ENCODE assay signal across 9 cellular contexts in genomic region chr2:28445448-28446258, GRCh38. TPM values are rescaled to one million over a fixed set of nuclear protein-coding genes. Genes with fewer than 3 reads are reported as not detected.
DNase-seq lines count a peak whose midpoint lies in the region; ATAC-seq and TF ChIP-seq lines count a peak whose summit lies in the region.
"Had no signal": no experiment of that assay in that cellular context is flagged by ENCODE, and none has a peak within 500 bp of the region (broad histone marks: within the 10 kb centered on the region; RNA-seq: fewer than 3 reads in every experiment).

No MANE protein-coding gene starts in this region.

- ATAC-seq in GM18498 (IDR thresholded peaks at IDR 0.05; ENCODE audit: unreplicated experiment) (no peak), GM18870 (IDR thresholded peaks at IDR 0.05; ENCODE audit: unreplicated experiment) (no peak)

- no peaks in the 10 kb centered on the region for H3K9me3 ChIP-seq in SK-N-SH
- no peaks in the 10 kb centered on the region for H3K9me3 ChIP-seq in BE2C

- H3K4me3 Mint-ChIP-seq in Calu3 (ENCODE audit: low read depth, unreplicated experiment), result no peak overlapping the region
- H3K4me3 Mint-ChIP-seq: H9 had no signal

- no peaks in the 10 kb centered on the region for H3K36me3 Mint-ChIP-seq in Calu3 (ENCODE audit: insufficient read depth, unreplicated experiment)

- H3K27ac ChIP-seq in SK-N-SH (ENCODE audit: low read depth in 2 of 2, low read length in 1 of 2) (peak overlapping the region in 1 of 2 experiments; percentile 73; a peak in 2 of 4 replicates), epithelial cell of prostate (peak overlapping the region; percentile 80)

- H3F3A ChIP-seq in SK-N-SH (replicated peaks; ENCODE audit: insufficient read depth), result peaks cover 12% of the 10 kb centered on the region

- no peak for TF ChIP-seq RAD21 in SK-N-SH (IDR thresholded peaks at IDR 0.05; ENCODE audit: low read length)

- 33% methylated on average over 7 of the region's 7 CpGs for WGBS in SK-N-SH (ENCODE audit: low lambda C conversion rate)

- H2AFZ ChIP-seq in SK-N-SH (ENCODE audit: low read depth), result peak overlapping the region; percentile 5; the same call in 1 of the 2 replicates

- H4K20me1 ChIP-seq in SK-N-SH (ENCODE audit: insufficient read depth), result no peaks in the 10 kb centered on the region

- peaks cover 32% of the 10 kb centered on the region for H3K4me1 Mint-ChIP-seq in Calu3 (ENCODE audit: low read depth, unreplicated experiment)

- peak overlapping the region; percentile 57 for H3K4me2 ChIP-seq in SK-N-SH

- H3K27me3 ChIP-seq in SK-N-SH (ENCODE audit: insufficient read depth) (no peaks in the 10 kb centered on the region), BE2C (no peaks in the 10 kb centered on the region)

- peaks cover 3 to 35% of the 10 kb centered on the region in 2 experiments; a peak in 3 of 4 replicates for H3K4me1 ChIP-seq in SK-N-SH (ENCODE audit: control insufficient read depth in 1 of 2, insufficient read depth in 2 of 2, low read depth in 1 of 2, low read length in 1 of 2)
- peaks cover 3% of the 10 kb centered on the region; the same call in 1 of the 2 replicates for H3K4me1 ChIP-seq in BE2C

- no peak overlapping the region for H3K27ac Mint-ChIP-seq in Calu3 (ENCODE audit: unreplicated experiment)
- H3K27ac Mint-ChIP-seq: H9 had no signal

- DNase-seq in HCEC 1CT, result peak; percentile 97
- DNase-seq in SK-N-SH, result peak; percentile 32
- peak; percentile 91 for DNase-seq in epithelial cell of prostate (ENCODE audit: low read depth, low spot score)
- DNase-seq in stimulated activated CD4-positive, alpha-beta T cell treated with anti-CD3 and anti-CD28 coated beads, Interleukin-1b, Interleukin-23, amount 100 ng/mL, for 24 hours (ENCODE audit: low read depth in 4 of 4, low spot score in 1 of 4), result peak in 3 of 4 experiments; percentile 30 to 60 (median 37)
- DNase-seq in BE2C, result no peak
- no peak for DNase-seq in Calu3
- DNase-seq: H9 had no signal

- no TSS peak for BruUV-seq in Calu3 (replicated peaks; lab: Mats Ljungman, UMichigan)

- POLR2A ChIA-PET in SK-N-SH (lab: Yijun Ruan, JAX), result no interaction called here

- H3K27me3 Mint-ChIP-seq in Calu3 (ENCODE audit: unreplicated experiment), result no peaks in the 10 kb centered on the region

- no peak for TF ChIP-seq CTCF in SK-N-SH (IDR thresholded peaks at IDR 0.05)
- no peak for TF ChIP-seq CTCF in BE2C (IDR thresholded peaks at IDR 0.05; ENCODE audit: low read depth, low read length)
- no peak for TF ChIP-seq CTCF in Calu3 (IDR thresholded peaks at IDR 0.05; ENCODE audit: unreplicated experiment)

- H3K36me3 ChIP-seq in SK-N-SH (replicated peaks in 1 of 2; ENCODE audit: control insufficient read depth in 1 of 2, insufficient read depth in 2 of 2, low read length in 1 of 2) (no peaks in the 10 kb centered on the region), BE2C (no peaks in the 10 kb centered on the region)

- H3K4me3 ChIP-seq in SK-N-SH (ENCODE audit: low read depth in 2 of 2, low read length in 1 of 2) (no peak overlapping the region), BE2C (ENCODE audit: low read depth, low read length) (no peak overlapping the region)

- TF ChIP-seq EP300 in SK-N-SH (IDR thresholded peaks at IDR 0.05; ENCODE audit: borderline replicate concordance in 1 of 2, low read depth in 1 of 2, low read length in 1 of 2), result peak in 1 of 2 experiments; percentile 87; a peak in 2 of 4 replicates

- H3K9me3 Mint-ChIP-seq in Calu3 (ENCODE audit: low read depth, unreplicated experiment), result peaks cover 4% of the 10 kb centered on the region
- H3K9me3 Mint-ChIP-seq: H9 had no signal

- intact Hi-C loops in Calu3 (cut with micrococcal nuclease; ENCODE audit: unreplicated experiment), result no loop called here

- CTCF ChIA-PET in SK-N-SH (lab: Yijun Ruan, JAX), result interaction anchor here (1.0 to 1.9 kb wide), 4 partner anchors 121 to 742 kb away, joined by 3 to 8 read pairs (median 4); no protein-coding TSS in a partner anchor
- CTCF ChIA-PET in Calu3 (lab: Charles Lee), result interaction anchor here (0.5 to 0.6 kb wide), 2 partner anchors 65 to 226 kb away, joined by 5 read pairs; no protein-coding TSS in a partner anchor

- no peaks in the 10 kb centered on the region for H3K9me2 ChIP-seq in SK-N-SH

- no peak overlapping the region for H3K9ac ChIP-seq in SK-N-SH

- H3K79me2 ChIP-seq in SK-N-SH (ENCODE audit: insufficient read depth), result no peaks in the 10 kb centered on the region

TF ChIP-seq in SK-N-SH, 30 proteins besides CTCF, POLR2A, EP300 and RAD21 (continues in another document):
- no peak for TF ChIP-seq RCOR1 (IDR thresholded peaks at IDR 0.05; ENCODE audit: low read length)
- TF ChIP-seq, protein P1, sequence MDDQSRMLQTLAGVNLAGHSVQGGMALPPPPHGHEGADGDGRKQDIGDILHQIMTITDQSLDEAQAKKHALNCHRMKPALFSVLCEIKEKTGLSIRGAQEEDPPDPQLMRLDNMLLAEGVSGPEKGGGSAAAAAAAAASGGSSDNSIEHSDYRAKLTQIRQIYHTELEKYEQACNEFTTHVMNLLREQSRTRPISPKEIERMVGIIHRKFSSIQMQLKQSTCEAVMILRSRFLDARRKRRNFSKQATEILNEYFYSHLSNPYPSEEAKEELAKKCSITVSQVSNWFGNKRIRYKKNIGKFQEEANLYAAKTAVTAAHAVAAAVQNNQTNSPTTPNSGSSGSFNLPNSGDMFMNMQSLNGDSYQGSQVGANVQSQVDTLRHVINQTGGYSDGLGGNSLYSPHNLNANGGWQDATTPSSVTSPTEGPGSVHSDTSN (IDR thresholded peaks at IDR 0.05), result peak; percentile 96
- TF ChIP-seq TAF1 (IDR thresholded peaks at IDR 0.05; ENCODE audit: borderline replicate concordance, low read depth, low read length), result no peak
- peak; percentile 86; the same call in 1 of the 2 replicates for TF ChIP-seq POLR2AphosphoS5 (IDR thresholded peaks at IDR 0.05; ENCODE audit: low read depth, low read length)
- TF ChIP-seq FOXM1 (IDR thresholded peaks at IDR 0.05; ENCODE audit: low read depth), result no peak
- peak; percentile 90 for TF ChIP-seq NFIC (IDR thresholded peaks at IDR 0.05; ENCODE audit: borderline replicate concordance)
- peak; percentile 99 for TF ChIP-seq JUND (IDR thresholded peaks at IDR 0.05)
- TF ChIP-seq SIN3A (IDR thresholded peaks at IDR 0.05; ENCODE audit: borderline replicate concordance, low read depth, low read length), result peak; percentile 55; the same call in 1 of the 2 replicates
- TF ChIP-seq NRF1 (IDR thresholded peaks at IDR 0.05; ENCODE audit: low read depth, low read length), result no peak
- peak; percentile 68; the same call in 1 of the 2 replicates for TF ChIP-seq RXRA (IDR thresholded peaks at IDR 0.05; ENCODE audit: borderline replicate concordance, low read depth)
- no peak for TF ChIP-seq MXI1 (IDR thresholded peaks at IDR 0.05; ENCODE audit: low read depth, low read length)
- TF ChIP-seq, protein P2, sequence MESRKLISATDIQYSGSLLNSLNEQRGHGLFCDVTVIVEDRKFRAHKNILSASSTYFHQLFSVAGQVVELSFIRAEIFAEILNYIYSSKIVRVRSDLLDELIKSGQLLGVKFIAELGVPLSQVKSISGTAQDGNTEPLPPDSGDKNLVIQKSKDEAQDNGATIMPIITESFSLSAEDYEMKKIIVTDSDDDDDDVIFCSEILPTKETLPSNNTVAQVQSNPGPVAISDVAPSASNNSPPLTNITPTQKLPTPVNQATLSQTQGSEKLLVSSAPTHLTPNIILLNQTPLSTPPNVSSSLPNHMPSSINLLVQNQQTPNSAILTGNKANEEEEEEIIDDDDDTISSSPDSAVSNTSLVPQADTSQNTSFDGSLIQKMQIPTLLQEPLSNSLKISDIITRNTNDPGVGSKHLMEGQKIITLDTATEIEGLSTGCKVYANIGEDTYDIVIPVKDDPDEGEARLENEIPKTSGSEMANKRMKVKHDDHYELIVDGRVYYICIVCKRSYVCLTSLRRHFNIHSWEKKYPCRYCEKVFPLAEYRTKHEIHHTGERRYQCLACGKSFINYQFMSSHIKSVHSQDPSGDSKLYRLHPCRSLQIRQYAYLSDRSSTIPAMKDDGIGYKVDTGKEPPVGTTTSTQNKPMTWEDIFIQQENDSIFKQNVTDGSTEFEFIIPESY (IDR thresholded peaks at IDR 0.05; ENCODE audit: borderline replicate concordance, low read depth), result no peak
- peak; percentile 92 for TF ChIP-seq TCF12 (IDR thresholded peaks at IDR 0.05)
- TF ChIP-seq YY1 (IDR thresholded peaks at IDR 0.05; ENCODE audit: low read depth), result no peak
- no peak for TF ChIP-seq GATA2 (CRISPR knock-in tag; IDR thresholded peaks at IDR 0.05)
- no peak for TF ChIP-seq CHD2 (IDR thresholded peaks at IDR 0.05; ENCODE audit: low read length, partially characterized antibody)

RNA-seq across cellular contexts. Expression of gene PLB1, which starts 50.2 kb away (rescaled TPM):
- polyA plus RNA-seq in SK-N-SH (2012; rRNA removed), result 0.10 and 0.39 TPM in 2 replicates
- 0.13 and 0.18 TPM in 2 replicates for polyA plus RNA-seq in SK-N-SH (2012; cell fraction: cytosol; rRNA removed)
- polyA plus RNA-seq in SK-N-SH (2012; cell fraction: nucleus; rRNA removed), result 0.52 and 0.60 TPM in 2 replicates
- 0.74 TPM for polyA plus RNA-seq in BE2C (2012; ENCODE audit: insufficient read depth, insufficient read length, low read depth)
- 0.83 and 1.6 TPM in 2 replicates for total RNA-seq in Calu3 (2022)
- total RNA-seq: H9 had no signal

RNA-seq across cellular contexts. Expression of gene FOSL2, which starts 53.0 kb away (rescaled TPM):
- polyA plus RNA-seq in SK-N-SH (2012; rRNA removed), result 30.1 and 41.7 TPM in 2 replicates
- 20.1 and 23.0 TPM in 2 replicates for polyA plus RNA-seq in SK-N-SH (2012; cell fraction: cytosol; rRNA removed)
- 50.5 and 72.9 TPM in 2 replicates for polyA plus RNA-seq in SK-N-SH (2012; cell fraction: nucleus; rRNA removed)
- polyA plus RNA-seq in BE2C (2012; ENCODE audit: insufficient read depth, insufficient read length, low read depth), result 16.2 TPM
- total RNA-seq in Calu3 (2022), result 53.7 and 57.3 TPM in 2 replicates

Comparison
In these comparisons a context has a peak if more than half of its experiments do, and no peak if none do; other contexts are left out.
1. DNase-seq: peak in HCEC 1CT (single experiment), SK-N-SH (single experiment), epithelial cell of prostate (single experiment) and stimulated activated CD4-positive, alpha-beta T cell treated with anti-CD3 and anti-CD28 coated beads, Interleukin-1b, Interleukin-23, amount 100 ng/mL, for 24 hours (3 of 4); none in BE2C (single experiment) and Calu3 (single experiment).